2 cellular contexts compared by ENCODE assay signal in genomic region chr15:88431441-88431840, GRCh38.
TF ChIP-seq lines count a peak whose summit lies in the region.

No MANE protein-coding gene starts in this region.

TF ChIP-seq in GM23338, 12 proteins besides CTCF, POLR2A, EP300 and RAD21:
- TF ChIP-seq ZNF462 (CRISPR knock-in tag; IDR thresholded peaks at IDR 0.05) (no peak), EZH2 (IDR thresholded peaks at IDR 0.05; ENCODE audit: low read depth, unreplicated experiment) (no peak), EZH2phosphoT487 (IDR thresholded peaks at IDR 0.05; ENCODE audit: unreplicated experiment) (no peak), ZNF331 (CRISPR knock-in tag; IDR thresholded peaks at IDR 0.05; ENCODE audit: low read depth) (no peak), ETS1 (IDR thresholded peaks at IDR 0.05) (no peak), CREB1 (CRISPR knock-in tag; IDR thresholded peaks at IDR 0.05; ENCODE audit: low read depth) (no peak), NANOG (IDR thresholded peaks at IDR 0.05; ENCODE audit: borderline replicate concordance) (no peak), JUNB (IDR thresholded peaks at IDR 0.05; ENCODE audit: unreplicated experiment) (no peak), POLR2AphosphoS5 (IDR thresholded peaks at IDR 0.05; ENCODE audit: low read depth) (no peak), STAT1 (IDR thresholded peaks at IDR 0.05; ENCODE audit: unreplicated experiment) (no peak), ZNF114 (CRISPR knock-in tag; IDR thresholded peaks at IDR 0.05) (no peak)
- TF ChIP-seq, protein P1, sequence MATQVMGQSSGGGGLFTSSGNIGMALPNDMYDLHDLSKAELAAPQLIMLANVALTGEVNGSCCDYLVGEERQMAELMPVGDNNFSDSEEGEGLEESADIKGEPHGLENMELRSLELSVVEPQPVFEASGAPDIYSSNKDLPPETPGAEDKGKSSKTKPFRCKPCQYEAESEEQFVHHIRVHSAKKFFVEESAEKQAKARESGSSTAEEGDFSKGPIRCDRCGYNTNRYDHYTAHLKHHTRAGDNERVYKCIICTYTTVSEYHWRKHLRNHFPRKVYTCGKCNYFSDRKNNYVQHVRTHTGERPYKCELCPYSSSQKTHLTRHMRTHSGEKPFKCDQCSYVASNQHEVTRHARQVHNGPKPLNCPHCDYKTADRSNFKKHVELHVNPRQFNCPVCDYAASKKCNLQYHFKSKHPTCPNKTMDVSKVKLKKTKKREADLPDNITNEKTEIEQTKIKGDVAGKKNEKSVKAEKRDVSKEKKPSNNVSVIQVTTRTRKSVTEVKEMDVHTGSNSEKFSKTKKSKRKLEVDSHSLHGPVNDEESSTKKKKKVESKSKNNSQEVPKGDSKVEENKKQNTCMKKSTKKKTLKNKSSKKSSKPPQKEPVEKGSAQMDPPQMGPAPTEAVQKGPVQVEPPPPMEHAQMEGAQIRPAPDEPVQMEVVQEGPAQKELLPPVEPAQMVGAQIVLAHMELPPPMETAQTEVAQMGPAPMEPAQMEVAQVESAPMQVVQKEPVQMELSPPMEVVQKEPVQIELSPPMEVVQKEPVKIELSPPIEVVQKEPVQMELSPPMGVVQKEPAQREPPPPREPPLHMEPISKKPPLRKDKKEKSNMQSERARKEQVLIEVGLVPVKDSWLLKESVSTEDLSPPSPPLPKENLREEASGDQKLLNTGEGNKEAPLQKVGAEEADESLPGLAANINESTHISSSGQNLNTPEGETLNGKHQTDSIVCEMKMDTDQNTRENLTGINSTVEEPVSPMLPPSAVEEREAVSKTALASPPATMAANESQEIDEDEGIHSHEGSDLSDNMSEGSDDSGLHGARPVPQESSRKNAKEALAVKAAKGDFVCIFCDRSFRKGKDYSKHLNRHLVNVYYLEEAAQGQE (IDR thresholded peaks at IDR 0.05; ENCODE audit: unreplicated experiment) = no peak

TF ChIP-seq in H1, 55 proteins besides CTCF, POLR2A, EP300 and RAD21:
- no peak for TF ChIP-seq RBBP5 (IDR thresholded peaks at IDR 0.05; ENCODE audit: borderline replicate concordance, low read depth, low read length)
- no peak for TF ChIP-seq SP4 (IDR thresholded peaks at IDR 0.05; ENCODE audit: low read length)
- no peak for TF ChIP-seq BACH1 (IDR thresholded peaks at IDR 0.05; ENCODE audit: low read length)
- TF ChIP-seq, protein P2, sequence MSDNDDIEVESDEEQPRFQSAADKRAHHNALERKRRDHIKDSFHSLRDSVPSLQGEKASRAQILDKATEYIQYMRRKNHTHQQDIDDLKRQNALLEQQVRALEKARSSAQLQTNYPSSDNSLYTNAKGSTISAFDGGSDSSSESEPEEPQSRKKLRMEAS (IDR thresholded peaks at IDR 0.05) = no peak
- no peak for TF ChIP-seq HDAC2 (IDR thresholded peaks at IDR 0.05; ENCODE audit: borderline replicate concordance in 1 of 2, low read depth in 2 of 2, low read length in 2 of 2)
- TF ChIP-seq RNF2 (IDR thresholded peaks at IDR 0.05; ENCODE audit: borderline replicate concordance, low read depth, low read length, missing control alignments, poor library complexity, severe bottlenecking) = no peak
- no peak for TF ChIP-seq TAF7 (optimal IDR thresholded peaks at IDR 0.05; ENCODE audit: borderline replicate concordance, low read depth, low read length)
- no peak for TF ChIP-seq NANOG (IDR thresholded peaks at IDR 0.05; ENCODE audit: insufficient read depth, low read depth, low read length, poor library complexity, severe bottlenecking)
- TF ChIP-seq CBX8 (IDR thresholded peaks at IDR 0.05; ENCODE audit: borderline replicate concordance, low read depth, low read length) = no peak
- TF ChIP-seq SAP30 (IDR thresholded peaks at IDR 0.05; ENCODE audit: insufficient read depth, insufficient replicate concordance, low read length) = no peak
- no peak for TF ChIP-seq BRCA1 (IDR thresholded peaks at IDR 0.05; ENCODE audit: low read depth, low read length)
- TF ChIP-seq SP1 (IDR thresholded peaks at IDR 0.05; ENCODE audit: low read depth, low read length) = no peak
- TF ChIP-seq, protein P3, sequence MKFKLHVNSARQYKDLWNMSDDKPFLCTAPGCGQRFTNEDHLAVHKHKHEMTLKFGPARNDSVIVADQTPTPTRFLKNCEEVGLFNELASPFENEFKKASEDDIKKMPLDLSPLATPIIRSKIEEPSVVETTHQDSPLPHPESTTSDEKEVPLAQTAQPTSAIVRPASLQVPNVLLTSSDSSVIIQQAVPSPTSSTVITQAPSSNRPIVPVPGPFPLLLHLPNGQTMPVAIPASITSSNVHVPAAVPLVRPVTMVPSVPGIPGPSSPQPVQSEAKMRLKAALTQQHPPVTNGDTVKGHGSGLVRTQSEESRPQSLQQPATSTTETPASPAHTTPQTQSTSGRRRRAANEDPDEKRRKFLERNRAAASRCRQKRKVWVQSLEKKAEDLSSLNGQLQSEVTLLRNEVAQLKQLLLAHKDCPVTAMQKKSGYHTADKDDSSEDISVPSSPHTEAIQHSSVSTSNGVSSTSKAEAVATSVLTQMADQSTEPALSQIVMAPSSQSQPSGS (IDR thresholded peaks at IDR 0.05; ENCODE audit: low read length) = no peak
- no peak for TF ChIP-seq JUN (IDR thresholded peaks at IDR 0.05; ENCODE audit: low read depth, low read length)
- no peak for TF ChIP-seq SIX5 (IDR thresholded peaks at IDR 0.05; ENCODE audit: low read depth, low read length)
- TF ChIP-seq SIN3A (conservative IDR thresholded peaks at IDR 0.05 in 1 of 2, IDR thresholded peaks at IDR 0.05 in 1 of 2; ENCODE audit: low read depth in 1 of 2, low read length in 2 of 2) = no peak
- TF ChIP-seq POU5F1 (IDR thresholded peaks at IDR 0.05; ENCODE audit: low read depth, low read length) = no peak
- no peak for TF ChIP-seq JUND (IDR thresholded peaks at IDR 0.05; ENCODE audit: low read length)
- no peak for TF ChIP-seq TEAD4 (IDR thresholded peaks at IDR 0.05; ENCODE audit: low read depth, low read length)
- no peak for TF ChIP-seq SP2 (IDR thresholded peaks at IDR 0.05; ENCODE audit: low read length)
TF ChIP-seq in H1: peak in this region for 0.
